In genomic region chr17:50661795-50662391, GRCh38 we compare ENCODE assay signal across 1 cellular context.
A peak's percentile ranks its signal among the peaks of the same experiment; 100 is the strongest.
TF ChIP-seq lines count a peak whose summit lies in the region.

No MANE protein-coding gene starts in this region.

TF ChIP-seq in K562, 482 proteins besides CTCF, POLR2A, EP300 and RAD21 (continued from another document and continues in another):
- TF ChIP-seq CBX5 (IDR thresholded peaks at IDR 0.05; ENCODE audit: borderline replicate concordance, low read depth): no peak
- no peak for TF ChIP-seq NR0B1 (IDR thresholded peaks at IDR 0.05; ENCODE audit: partially characterized antibody)
- no peak for TF ChIP-seq ZNF12 (CRISPR knock-in tag; IDR thresholded peaks at IDR 0.05)
- peak; percentile 64; the same call in 1 of the 2 replicates for TF ChIP-seq ATF3 (IDR thresholded peaks at IDR 0.05)
- TF ChIP-seq ATF3 (CRISPR knock-in tag; conservative IDR thresholded peaks at IDR 0.05): no peak
- no peak for TF ChIP-seq BCLAF1 (IDR thresholded peaks at IDR 0.05; ENCODE audit: borderline replicate concordance in 1 of 2, control insufficient read depth in 1 of 2, low read depth in 2 of 2, low read length in 1 of 2)
- TF ChIP-seq ZNF431 (CRISPR knock-in tag; IDR thresholded peaks at IDR 0.05): no peak
- TF ChIP-seq GATAD2A (IDR thresholded peaks at IDR 0.05): peak; percentile 89
- TF ChIP-seq ZNF511 (CRISPR knock-in tag; IDR thresholded peaks at IDR 0.05): no peak
- TF ChIP-seq PPARD (CRISPR knock-in tag; IDR thresholded peaks at IDR 0.05): 0 out of 2 replicates have a peak, but pooled peaks have one; percentile 32
- TF ChIP-seq ETS1 (conservative IDR thresholded peaks at IDR 0.05; ENCODE audit: control insufficient read depth, low read depth, low read length): 0 out of 2 replicates have a peak, but pooled peaks have one; percentile 37
- peak; percentile 95 for TF ChIP-seq DPF2 (IDR thresholded peaks at IDR 0.05)
- no peak for TF ChIP-seq ESRRB (CRISPR knock-in tag; IDR thresholded peaks at IDR 0.05; ENCODE audit: borderline replicate concordance)
- no peak for TF ChIP-seq ID3 (CRISPR knock-in tag; IDR thresholded peaks at IDR 0.05)
- TF ChIP-seq ID3 (tag; IDR thresholded peaks at IDR 0.05): 0 out of 2 replicates have a peak, but pooled peaks have one; percentile 16
- TF ChIP-seq CBFB (CRISPR knock-in tag; IDR thresholded peaks at IDR 0.05): no peak
- TF ChIP-seq CEBPB (tag; IDR thresholded peaks at IDR 0.05): no peak; the same call in 1 of the 2 replicates
- TF ChIP-seq GTF3C2 (IDR thresholded peaks at IDR 0.05; ENCODE audit: borderline replicate concordance, extremely low read depth, insufficient read length): no peak
- no peak for TF ChIP-seq SNRNP70 (optimal IDR thresholded peaks at IDR 0.05; ENCODE audit: low read depth, low read length)
- no peak; the same call in none of the 2 replicates for TF ChIP-seq ELF4 (CRISPR knock-in tag; IDR thresholded peaks at IDR 0.05)
- TF ChIP-seq NCOA2 (IDR thresholded peaks at IDR 0.05; ENCODE audit: partially characterized antibody in 2 of 2): no peak
- TF ChIP-seq ZSCAN32 (CRISPR knock-in tag; IDR thresholded peaks at IDR 0.05): no peak
- TF ChIP-seq TSC22D4 (tag; IDR thresholded peaks at IDR 0.05): no peak
- no peak for TF ChIP-seq E2F6 (IDR thresholded peaks at IDR 0.05; ENCODE audit: borderline replicate concordance in 1 of 2, extremely low read depth in 1 of 2, insufficient read depth in 1 of 2, insufficient read length in 1 of 2, low read depth in 1 of 2, low read length in 1 of 2, poor library complexity in 1 of 2, severe bottlenecking in 1 of 2)
- peak; percentile 71; the same call in 1 of the 2 replicates for TF ChIP-seq SMARCA5 (IDR thresholded peaks at IDR 0.05)
- TF ChIP-seq ZFX (CRISPR knock-in tag; IDR thresholded peaks at IDR 0.05): no peak
- TF ChIP-seq ZNF586 (CRISPR knock-in tag; conservative IDR thresholded peaks at IDR 0.05): no peak
- peak; percentile 81 for TF ChIP-seq ZNF175 (CRISPR knock-in tag; IDR thresholded peaks at IDR 0.05; ENCODE audit: low read depth)
- no peak for TF ChIP-seq PTBP1 (IDR thresholded peaks at IDR 0.05; ENCODE audit: low read depth, low read length)
- no peak for TF ChIP-seq SAP30 (IDR thresholded peaks at IDR 0.05; ENCODE audit: borderline replicate concordance, insufficient read depth, low read depth, low read length, poor library complexity, severe bottlenecking)
- TF ChIP-seq FOS (IDR thresholded peaks at IDR 0.05; ENCODE audit: extremely low read depth, insufficient read length): no peak
- TF ChIP-seq CBX3 (IDR thresholded peaks at IDR 0.05; ENCODE audit: borderline replicate concordance in 1 of 2, low read length in 2 of 2): 0 out of 3 replicates have a peak, but pooled peaks of 1 of the 2 experiments have one; percentile 13
- TF ChIP-seq ZNF77 (CRISPR knock-in tag; IDR thresholded peaks at IDR 0.05): no peak
- no peak for TF ChIP-seq STAG1 (CRISPR knock-in tag; IDR thresholded peaks at IDR 0.05; ENCODE audit: borderline replicate concordance)
- peak; percentile 97 for TF ChIP-seq MAFF (IDR thresholded peaks at IDR 0.05; ENCODE audit: low read length)
- no peak for TF ChIP-seq ZNF263 (CRISPR knock-in tag; IDR thresholded peaks at IDR 0.05; ENCODE audit: borderline replicate concordance)
- TF ChIP-seq ZNF354B (CRISPR knock-in tag; IDR thresholded peaks at IDR 0.05): 0 out of 2 replicates have a peak, but pooled peaks have one; percentile 3
- no peak for TF ChIP-seq KDM5B (IDR thresholded peaks at IDR 0.05; ENCODE audit: insufficient replicate concordance, low read depth, low read length)
- TF ChIP-seq MCM5 (IDR thresholded peaks at IDR 0.05; ENCODE audit: low read depth): no peak
- no peak for TF ChIP-seq ZNF507 (tag; conservative IDR thresholded peaks at IDR 0.05)
- TF ChIP-seq PHF8 (IDR thresholded peaks at IDR 0.05; ENCODE audit: borderline replicate concordance, low read length): no peak; the same call in 1 of the 2 replicates
- TF ChIP-seq SFPQ (IDR thresholded peaks at IDR 0.05; ENCODE audit: low read depth, low read length): no peak
- TF ChIP-seq NFRKB (IDR thresholded peaks at IDR 0.05; ENCODE audit: low read depth): peak; percentile 86
- no peak for TF ChIP-seq PML (IDR thresholded peaks at IDR 0.05; ENCODE audit: low read length)
- TF ChIP-seq KAT7 (CRISPR knock-in tag; IDR thresholded peaks at IDR 0.05; ENCODE audit: borderline replicate concordance): no peak
- no peak for TF ChIP-seq ZNF609 (CRISPR knock-in tag; IDR thresholded peaks at IDR 0.05; ENCODE audit: borderline replicate concordance)
- no peak for TF ChIP-seq EWSR1 (IDR thresholded peaks at IDR 0.05; ENCODE audit: borderline replicate concordance, low read depth, partially characterized antibody)
- TF ChIP-seq MAZ (CRISPR knock-in tag; conservative IDR thresholded peaks at IDR 0.05 in 1 of 2, IDR thresholded peaks at IDR 0.05 in 1 of 2): peak; percentile 68 to 89
- TF ChIP-seq ARID2 (IDR thresholded peaks at IDR 0.05): no peak
